Comparison of ENCODE assay signal across 23 cellular contexts in genomic region chr7:102841290-102841689, GRCh38.
A peak's percentile ranks its signal among the peaks of the same experiment; 100 is the strongest.
DNase-seq lines count a peak whose midpoint lies in the region; ATAC-seq and TF ChIP-seq lines count a peak whose summit lies in the region.
"Had no signal": no experiment of that assay in that cellular context is flagged by ENCODE, and none has a peak within 500 bp of the region (broad histone marks: within the 10 kb centered on the region; RNA-seq: fewer than 3 reads in every experiment).

No MANE protein-coding gene starts in this region.

- WGBS in thyroid gland, 2 donors = 78 to 81% methylated on average over 2 of the region's 2 CpGs
- 50% methylated on average over 2 of the region's 2 CpGs for WGBS in right cardiac atrium

- no peaks in the 10 kb centered on the region for H3K9me3 ChIP-seq in thyroid gland
- no peaks in the 10 kb centered on the region for H3K9me3 ChIP-seq in right cardiac atrium (ENCODE audit: control insufficient read depth, low read length)
- H3K9me3 ChIP-seq: gastroesophageal sphincter, stomach had no signal

- H3K27ac ChIP-seq in thyroid gland (no peak overlapping the region), right cardiac atrium (ENCODE audit: low read length) (no peak overlapping the region)
- H3K27ac ChIP-seq: epithelial cell of prostate, gastroesophageal sphincter, stomach had no signal

- no peaks in the 10 kb centered on the region for H3K4me1 ChIP-seq in thyroid gland
- H3K4me1 ChIP-seq in right cardiac atrium (ENCODE audit: control insufficient read depth, insufficient read depth, low read length) = peaks cover 2% of the 10 kb centered on the region
- H3K4me1 ChIP-seq: gastroesophageal sphincter had no signal

- peak; percentile 24 to 61 for DNase-seq in NCI-H446 (lab: John Stamatoyannopoulos, UW)
- DNase-seq in choroid plexus epithelial cell (ENCODE audit: low read depth) = peak; percentile 79
- DNase-seq in skeletal muscle cell (ENCODE audit: low read depth) = peak; percentile 45
- DNase-seq in thyroid gland = no peak
- DNase-seq in right cardiac atrium = no peak
- DNase-seq in activated CD4-positive, alpha-beta T cell treated with anti-CD3 and anti-CD28 coated beads for 48 hours = no peak
- DNase-seq: activated B cell treated with CpG ODN at 0.5 μM for 24 hours; activated CD4-positive, alpha-beta memory T cell treated with anti-CD3 and anti-CD28 coated beads, Interleukin-2, amount 10 ng/mL, durations not matched to agents 7 days and 5 days; activated gamma-delta T cell treated with Interleukin-2 at 50 U/mL for 16 hours; activated T-cell treated with anti-CD3 and anti-CD28 coated beads for 4 hours; CD8-positive, alpha-beta memory T cell; central memory CD4-positive, alpha-beta T cell; H7; mesendoderm; NCI-H1417; small intestine; stimulated activated CD4-positive, alpha-beta T cell treated with anti-CD3 and anti-CD28 coated beads, Interleukin-4, amount 100 ng/mL, for 24 hours; stomach; T1000 had no signal

- TF ChIP-seq CTCF in choroid plexus epithelial cell (conservative IDR thresholded peaks at IDR 0.05; ENCODE audit: low read depth, low read length) (no peak), thyroid gland (IDR thresholded peaks at IDR 0.05) (no peak)

- ATAC-seq in HG02798 (IDR thresholded peaks at IDR 0.05; ENCODE audit: poor library complexity, unreplicated experiment) (peak; percentile 58), right cardiac atrium (no peak)
- ATAC-seq: gastroesophageal sphincter; natural killer cell treated with Interleukin-12 subunit alpha and Interleukin-12 subunit beta and Interleukin-15 and Interleukin-18, amount 100 ng/mL, for 72 hours had no signal

- no peaks in the 10 kb centered on the region for H3K36me3 ChIP-seq in thyroid gland
- H3K36me3 ChIP-seq: gastroesophageal sphincter, stomach had no signal

- TF ChIP-seq POLR2A in thyroid gland (IDR thresholded peaks at IDR 0.05) = no peak

- H3K27me3 ChIP-seq in thyroid gland (no peaks in the 10 kb centered on the region), right cardiac atrium (ENCODE audit: control insufficient read depth, insufficient read depth) (no peaks in the 10 kb centered on the region)
- H3K27me3 ChIP-seq: gastroesophageal sphincter, stomach had no signal

- intact Hi-C loops in thyroid gland (cut with DNase I) (no loop called here), right cardiac atrium (cut with DNase I) (no loop called here)

- no peak overlapping the region for H3K4me3 ChIP-seq in choroid plexus epithelial cell (ENCODE audit: low read depth, low read length)
- no peak overlapping the region for H3K4me3 ChIP-seq in skeletal muscle cell (ENCODE audit: low read depth, low read length)
- H3K4me3 ChIP-seq in thyroid gland (replicated peaks in 1 of 3) = no peak overlapping the region
- H3K4me3 ChIP-seq in right cardiac atrium (ENCODE audit: low read length) = no peak overlapping the region
- H3K4me3 ChIP-seq: gastroesophageal sphincter, stomach had no signal

Comparison
In these comparisons a context has a peak if more than half of its experiments do, and no peak if none do; other contexts are left out.
1. DNase-seq: peak in NCI-H446 (2 of 2), choroid plexus epithelial cell (single experiment) and skeletal muscle cell (single experiment); none in thyroid gland (0 of 2), right cardiac atrium (0 of 3) and activated CD4-positive, alpha-beta T cell treated with anti-CD3 and anti-CD28 coated beads for 48 hours (single experiment).